Comparison of ENCODE assay signal across 7 cellular contexts in genomic region chr19:55461974-55462628, GRCh38. TPM values are rescaled to one million over a fixed set of nuclear protein-coding genes. Genes with fewer than 3 reads are reported as not detected.
A peak's percentile ranks its signal among the peaks of the same experiment; 100 is the strongest.
DNase-seq lines count a peak whose midpoint lies in the region; ATAC-seq and TF ChIP-seq lines count a peak whose summit lies in the region.

No MANE protein-coding gene starts in this region.

- H3K27ac ChIP-seq in coronary artery, result peak overlapping the region in 1 of 2 donors; percentile 82

- H3K4me3 ChIP-seq in GM12865 (ENCODE audit: low read depth, low read length) (peak overlapping the region; percentile 93), coronary artery (peak overlapping the region; percentile 85)

- TF ChIP-seq CTCF in GM12865 (IDR thresholded peaks at IDR 0.05; ENCODE audit: insufficient read depth, low read depth, low read length, missing control alignments), result no peak
- TF ChIP-seq CTCF in coronary artery (IDR thresholded peaks at IDR 0.05), result no peak

- DNase-seq in GM12865 (ENCODE audit: low read depth) (peak; percentile 44), NCI-H748 (lab: John Stamatoyannopoulos, UW; ENCODE audit: unreplicated experiment) (peak; percentile 49), coronary artery (ENCODE audit: low spot score) (no peak), myocyte (ENCODE audit: low read depth) (peak; percentile 47), ureter (ENCODE audit: low spot score) (no peak)
- no peak for DNase-seq in activated CD4-positive, CD25-positive, alpha-beta regulatory T cell treated with anti-CD3 and anti-CD28 coated beads, Interleukin-2, amount 50 U/mL, for 72 hours

- no peak for ATAC-seq in HG02678 (IDR thresholded peaks at IDR 0.05; ENCODE audit: unreplicated experiment)

RNA-seq across cellular contexts. Expression of gene ISOC2, which starts 0.7 kb away (rescaled TPM):
- total RNA-seq in myocyte (152 and 196 TPM in 2 replicates), ureter (48.4 TPM)
- 131 TPM for polyA plus RNA-seq in myocyte (2012)

RNA-seq across cellular contexts. Expression of gene C19orf85, which starts 2.5 kb away (rescaled TPM):
- not detected in 2 replicates for total RNA-seq in myocyte
- polyA plus RNA-seq in myocyte (2012), result 0.13 TPM
- total RNA-seq in ureter, result not detected

RNA-seq across cellular contexts. Expression of gene ZNF628, which starts 14.3 kb away (rescaled TPM):
- 7.1 and 12.3 TPM in 2 replicates for total RNA-seq in myocyte
- 7.1 TPM for polyA plus RNA-seq in myocyte (2012)
- total RNA-seq in ureter, result 7.4 TPM

RNA-seq across cellular contexts. Expression of gene SHISA7, which starts 19.0 kb away (rescaled TPM):
- total RNA-seq in myocyte (not detected in 2 replicates), ureter (not detected)
- polyA plus RNA-seq in myocyte (2012), result 0.05 TPM

RNA-seq across cellular contexts. Expression of gene NAT14, which starts 22.9 kb away (rescaled TPM):
- total RNA-seq in myocyte (24.7 and 26.4 TPM in 2 replicates), ureter (14.2 TPM)
- 62.1 TPM for polyA plus RNA-seq in myocyte (2012)

Comparison
In these comparisons a context has a peak if more than half of its experiments do, and no peak if none do; other contexts are left out.
1. DNase-seq: peak in GM12865 (single experiment), NCI-H748 (single experiment) and myocyte (single experiment); none in coronary artery (single experiment), activated CD4-positive, CD25-positive, alpha-beta regulatory T cell treated with anti-CD3 and anti-CD28 coated beads, Interleukin-2, amount 50 U/mL, for 72 hours (single experiment) and ureter (single experiment).